Comparison of ENCODE assay signal across 10 cellular contexts in the genomic region with DNA sequence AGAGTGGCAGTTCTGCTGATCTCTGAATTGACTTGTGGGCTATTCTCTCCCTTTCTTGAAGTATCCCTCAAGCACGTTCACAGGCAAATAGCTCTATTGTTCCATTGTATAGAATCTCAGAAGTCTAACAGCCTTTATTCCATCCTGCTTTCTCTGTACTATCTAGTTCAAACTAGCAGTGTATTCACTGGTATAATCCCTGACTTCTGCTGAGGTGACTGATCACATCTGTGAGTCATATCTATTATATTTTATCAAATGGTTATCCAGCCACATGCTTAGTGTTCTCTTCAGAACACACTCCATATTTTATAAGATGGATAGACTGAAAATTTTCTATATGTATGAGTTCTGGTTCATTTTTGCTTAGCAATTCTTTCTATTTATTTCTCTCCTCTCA.
DNase-seq lines count a peak whose midpoint lies in the region; ATAC-seq and TF ChIP-seq lines count a peak whose summit lies in the region.
"Had no signal": no experiment of that assay in that cellular context is flagged by ENCODE, and none has a peak within 500 bp of the region (broad histone marks: within the 10 kb centered on the region; RNA-seq: fewer than 3 reads in every experiment).

No MANE protein-coding gene starts in this region.

- ATAC-seq in esophagus mucosa = peak; percentile 73
- ATAC-seq in HG03097 (IDR thresholded peaks at IDR 0.05; ENCODE audit: low FRiP score, unreplicated experiment) = no peak

- intact Hi-C loops in prostate gland (cut with DNase I) = no loop called here

- no peaks in the 10 kb centered on the region for H3K36me3 ChIP-seq in prostate gland
- H3K36me3 ChIP-seq: BLaER1 had no signal

- no peaks in the 10 kb centered on the region for H3K9me3 ChIP-seq in prostate gland

- no peaks in the 10 kb centered on the region for H3K27me3 ChIP-seq in prostate gland (replicated peaks; ENCODE audit: insufficient read depth)
- H3K27me3 ChIP-seq: BLaER1 had no signal

- no peak overlapping the region for H3K4me3 ChIP-seq in prostate gland
- H3K4me3 ChIP-seq: BLaER1 had no signal

- no peaks in the 10 kb centered on the region for H3K4me1 ChIP-seq in prostate gland (replicated peaks)
- H3K4me1 ChIP-seq: BLaER1 had no signal

- 81% methylated on average over 1 of the region's 1 CpG for WGBS in prostate gland

- no peak for TF ChIP-seq POLR2A in prostate gland (IDR thresholded peaks at IDR 0.05)

- TF ChIP-seq CTCF in RWPE1 (conservative IDR thresholded peaks at IDR 0.05; ENCODE audit: low read depth) = no peak
- TF ChIP-seq CTCF in prostate gland (IDR thresholded peaks at IDR 0.05) = no peak

- POLR2A ChIA-PET in RWPE1 (lab: Yijun Ruan, JAX; ENCODE audit: low non-redundant PET) = no interaction called here

- DNase-seq in LHCN-M2 (ENCODE audit: low read depth) (peak; percentile 5), RWPE1 (ENCODE audit: low spot score) (peak; percentile 4), prostate gland (ENCODE audit: low spot score) (no peak), GDM1 (lab: John Stamatoyannopoulos, UW) (no peak)
- DNase-seq: AML-193; CD8-positive, alpha-beta memory T cell; DMS53 had no signal

- CTCF ChIA-PET in RWPE1 (lab: Yijun Ruan, JAX) = interaction anchor here (0.6 kb wide), 1 partner anchor 1810 kb away, joined by 3 read pairs; no protein-coding TSS in a partner anchor

- H3K27ac ChIP-seq in RWPE1 = no peak overlapping the region
- H3K27ac ChIP-seq in prostate gland = no peak overlapping the region
- H3K27ac ChIP-seq: BLaER1 had no signal

Comparison
In these comparisons a context has a peak if more than half of its experiments do, and no peak if none do; other contexts are left out.
1. DNase-seq: peak in LHCN-M2 (single experiment) and RWPE1 (single experiment); none in prostate gland (single experiment) and GDM1 (single experiment).